ENCODE assay signal across 14 cellular contexts in the genomic region with DNA sequence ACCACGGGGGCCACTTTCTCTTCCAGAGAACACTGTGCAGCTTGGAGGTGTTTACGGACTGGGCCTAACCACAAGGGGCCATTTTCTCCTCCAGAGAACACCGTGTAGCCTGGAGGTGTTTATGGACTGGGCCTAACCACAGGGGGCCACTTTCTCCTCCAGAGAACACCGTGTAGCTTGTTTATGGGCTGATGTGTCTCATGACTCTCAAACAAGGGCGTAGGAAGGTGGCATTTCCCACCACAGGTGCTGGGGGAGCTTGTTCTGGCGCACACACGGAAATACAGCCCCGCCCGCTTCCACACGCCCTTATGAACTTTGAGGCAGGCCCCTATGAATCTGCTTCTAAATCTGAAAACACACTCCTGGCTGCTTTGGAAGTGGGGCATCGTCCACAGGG.
DNase-seq lines count a peak whose midpoint lies in the region; ATAC-seq, FAIRE-seq and TF ChIP-seq lines count a peak whose summit lies in the region.
"Had no signal": no experiment of that assay in that cellular context is flagged by ENCODE, and none has a peak within 500 bp of the region (broad histone marks: within the 10 kb centered on the region; RNA-seq: fewer than 3 reads in every experiment).

No MANE protein-coding gene starts in this region.

- peaks cover under 1% of the 10 kb centered on the region for H3K9me3 Mint-ChIP-seq in activated CD8-positive, alpha-beta T cell treated with anti-CD3 and anti-CD28 coated beads for 36 hours
- H3K9me3 Mint-ChIP-seq in activated CD8-positive, alpha-beta T cell treated with anti-CD3 and anti-CD28 coated beads, Interleukin-2, amount 10 ng/mL, durations not matched to agents 7 days and 5 days (ENCODE audit: insufficient read depth), result no peaks in the 10 kb centered on the region
- no peaks in the 10 kb centered on the region for H3K9me3 Mint-ChIP-seq in activated T-cell treated with anti-CD3 and anti-CD28 coated beads, Interleukin-2, amount 50 U/mL, for 4 hours
- no peaks in the 10 kb centered on the region for H3K9me3 Mint-ChIP-seq in MCF 10A (ENCODE audit: unreplicated experiment)

- H3K27ac Mint-ChIP-seq in activated CD8-positive, alpha-beta T cell treated with anti-CD3 and anti-CD28 coated beads for 36 hours, result no peak overlapping the region
- H3K27ac Mint-ChIP-seq in activated CD8-positive, alpha-beta T cell treated with anti-CD3 and anti-CD28 coated beads, Interleukin-2, amount 10 ng/mL, durations not matched to agents 7 days and 5 days, result no peak overlapping the region
- no peak overlapping the region for H3K27ac Mint-ChIP-seq in MCF 10A (ENCODE audit: low read depth, unreplicated experiment)

- no peak for TF ChIP-seq CTCF in activated CD8-positive, alpha-beta T cell treated with anti-CD3 and anti-CD28 coated beads for 36 hours (IDR thresholded peaks at IDR 0.05)
- TF ChIP-seq CTCF in D721Med (IDR thresholded peaks at IDR 0.05; ENCODE audit: insufficient read depth, missing control alignments) (no peak), MCF 10A (IDR thresholded peaks at IDR 0.05; ENCODE audit: unreplicated experiment) (no peak)

- BruUV-seq in MCF 10A (replicated peaks; lab: Mats Ljungman, UMichigan), result no TSS peak

- no peak for FAIRE-seq in D721Med (lab: Jason Lieb, UNC)
- FAIRE-seq: A549, islet of Langerhans had no signal

- peak; percentile 84 for ATAC-seq in activated CD8-positive, alpha-beta T cell treated with anti-CD3 and anti-CD28 coated beads for 36 hours
- no peak for ATAC-seq in activated CD8-positive, alpha-beta T cell treated with anti-CD3 and anti-CD28 coated beads, Interleukin-2, amount 10 ng/mL, durations not matched to agents 7 days and 5 days
- ATAC-seq in activated T-cell treated with anti-CD3 and anti-CD28 coated beads, Interleukin-2, amount 50 U/mL, for 4 hours, result peak; percentile 86 to 87
- ATAC-seq in GM18498 (IDR thresholded peaks at IDR 0.05; ENCODE audit: unreplicated experiment), result no peak
- ATAC-seq: A549 had no signal

- no peak overlapping the region for H3K4me3 Mint-ChIP-seq in activated CD8-positive, alpha-beta T cell treated with anti-CD3 and anti-CD28 coated beads for 36 hours
- no peak overlapping the region for H3K4me3 Mint-ChIP-seq in activated CD8-positive, alpha-beta T cell treated with anti-CD3 and anti-CD28 coated beads, Interleukin-2, amount 10 ng/mL, durations not matched to agents 7 days and 5 days
- no peak overlapping the region for H3K4me3 Mint-ChIP-seq in activated T-cell treated with anti-CD3 and anti-CD28 coated beads, Interleukin-2, amount 50 U/mL, for 4 hours
- H3K4me3 Mint-ChIP-seq in MCF 10A (ENCODE audit: unreplicated experiment), result no peak overlapping the region

- POLR2A ChIA-PET in activated CD8-positive, alpha-beta T cell treated with anti-CD3 and anti-CD28 coated beads for 36 hours (lab: Charles Lee), result no interaction called here
- POLR2A ChIA-PET in activated CD8-positive, alpha-beta T cell treated with anti-CD3 and anti-CD28 coated beads, Interleukin-2, amount 10 ng/mL, durations not matched to agents 7 days and 5 days (lab: Charles Lee), result no interaction called here
- POLR2A ChIA-PET in MCF 10A (lab: Yijun Ruan, JAX), result no interaction called here

- intact Hi-C loops in activated CD8-positive, alpha-beta T cell treated with anti-CD3 and anti-CD28 coated beads for 36 hours (cut with micrococcal nuclease), result no loop called here
- intact Hi-C loops in MCF 10A (cut with micrococcal nuclease), result no loop called here

- H3K27me3 Mint-ChIP-seq in activated CD8-positive, alpha-beta T cell treated with anti-CD3 and anti-CD28 coated beads for 36 hours, result no peaks in the 10 kb centered on the region
- no peaks in the 10 kb centered on the region for H3K27me3 Mint-ChIP-seq in activated CD8-positive, alpha-beta T cell treated with anti-CD3 and anti-CD28 coated beads, Interleukin-2, amount 10 ng/mL, durations not matched to agents 7 days and 5 days (ENCODE audit: low read depth)
- no peaks in the 10 kb centered on the region for H3K27me3 Mint-ChIP-seq in activated T-cell treated with anti-CD3 and anti-CD28 coated beads, Interleukin-2, amount 50 U/mL, for 4 hours (ENCODE audit: low read depth)
- peaks cover 26% of the 10 kb centered on the region for H3K27me3 Mint-ChIP-seq in MCF 10A (ENCODE audit: insufficient read depth, unreplicated experiment)

- DNase-seq in activated CD8-positive, alpha-beta T cell treated with anti-CD3 and anti-CD28 coated beads for 36 hours, result peak; percentile 64
- no peak for DNase-seq in activated CD8-positive, alpha-beta T cell treated with anti-CD3 and anti-CD28 coated beads, Interleukin-2, amount 10 ng/mL, durations not matched to agents 7 days and 5 days
- no peak for DNase-seq in activated T-cell treated with anti-CD3 and anti-CD28 coated beads, Interleukin-2, amount 50 U/mL, for 4 hours
- DNase-seq in mesenteric fat pad (ENCODE audit: low spot score) (peak; percentile 16), D721Med (ENCODE audit: insufficient read length, low spot score) (no peak), MCF 10A (ENCODE audit: unreplicated experiment) (no peak)
- peak; percentile 2 to 11 for DNase-seq in stimulated activated CD8-positive, alpha-beta memory T cell treated with anti-CD3 and anti-CD28 coated beads, Interleukin-7, amount 100 ng/mL, for 4 hours (ENCODE audit: low read depth in 2 of 2)
- DNase-seq: mesendoderm, NCI-H1105, NCI-H2227 treated with DMSO at 0.1 percent for 48 hours, SIG-M5 had no signal

- H3K36me3 Mint-ChIP-seq in activated CD8-positive, alpha-beta T cell treated with anti-CD3 and anti-CD28 coated beads for 36 hours (ENCODE audit: low read depth), result no peaks in the 10 kb centered on the region
- H3K36me3 Mint-ChIP-seq in activated CD8-positive, alpha-beta T cell treated with anti-CD3 and anti-CD28 coated beads, Interleukin-2, amount 10 ng/mL, durations not matched to agents 7 days and 5 days (ENCODE audit: low read depth), result no peaks in the 10 kb centered on the region
- H3K36me3 Mint-ChIP-seq in activated T-cell treated with anti-CD3 and anti-CD28 coated beads, Interleukin-2, amount 50 U/mL, for 4 hours (ENCODE audit: insufficient read depth), result no peaks in the 10 kb centered on the region
- H3K36me3 Mint-ChIP-seq in MCF 10A (ENCODE audit: insufficient read depth, unreplicated experiment), result no peaks in the 10 kb centered on the region

- CTCF ChIA-PET in activated CD8-positive, alpha-beta T cell treated with anti-CD3 and anti-CD28 coated beads for 36 hours (lab: Charles Lee), result interaction anchor here (1.0 to 1.7 kb wide), 2 partner anchors 11 to 19 kb away, joined by 3 read pairs; no protein-coding TSS in a partner anchor
- CTCF ChIA-PET in activated CD8-positive, alpha-beta T cell treated with anti-CD3 and anti-CD28 coated beads, Interleukin-2, amount 10 ng/mL, durations not matched to agents 7 days and 5 days (lab: Charles Lee), result no interaction called here
- CTCF ChIA-PET in MCF 10A (lab: Yijun Ruan, JAX), result no interaction called here

- peaks cover 7% of the 10 kb centered on the region for H3K4me1 Mint-ChIP-seq in activated CD8-positive, alpha-beta T cell treated with anti-CD3 and anti-CD28 coated beads for 36 hours (ENCODE audit: low read depth)
- H3K4me1 Mint-ChIP-seq in activated CD8-positive, alpha-beta T cell treated with anti-CD3 and anti-CD28 coated beads, Interleukin-2, amount 10 ng/mL, durations not matched to agents 7 days and 5 days (ENCODE audit: low read depth), result no peaks in the 10 kb centered on the region
- H3K4me1 Mint-ChIP-seq in activated T-cell treated with anti-CD3 and anti-CD28 coated beads, Interleukin-2, amount 50 U/mL, for 4 hours (ENCODE audit: low read depth), result peaks cover 16% of the 10 kb centered on the region
- H3K4me1 Mint-ChIP-seq in MCF 10A (ENCODE audit: insufficient read depth, unreplicated experiment), result no peaks in the 10 kb centered on the region

Comparison
In these comparisons a context has a peak if more than half of its experiments do, and no peak if none do; other contexts are left out.
1. ATAC-seq: peak in activated CD8-positive, alpha-beta T cell treated with anti-CD3 and anti-CD28 coated beads for 36 hours (single experiment) and activated T-cell treated with anti-CD3 and anti-CD28 coated beads, Interleukin-2, amount 50 U/mL, for 4 hours (2 of 2); none in activated CD8-positive, alpha-beta T cell treated with anti-CD3 and anti-CD28 coated beads, Interleukin-2, amount 10 ng/mL, durations not matched to agents 7 days and 5 days (single experiment) and GM18498 (single experiment).
2. DNase-seq: peak in activated CD8-positive, alpha-beta T cell treated with anti-CD3 and anti-CD28 coated beads for 36 hours (single experiment), mesenteric fat pad (single experiment) and stimulated activated CD8-positive, alpha-beta memory T cell treated with anti-CD3 and anti-CD28 coated beads, Interleukin-7, amount 100 ng/mL, for 4 hours (2 of 2); none in activated CD8-positive, alpha-beta T cell treated with anti-CD3 and anti-CD28 coated beads, Interleukin-2, amount 10 ng/mL, durations not matched to agents 7 days and 5 days (single experiment), activated T-cell treated with anti-CD3 and anti-CD28 coated beads, Interleukin-2, amount 50 U/mL, for 4 hours (single experiment), D721Med (single experiment) and MCF 10A (single experiment).